ENCODE assay signal across 8 cellular contexts in genomic region chr2:230219419-230220331, GRCh38. TPM values are rescaled to one million over a fixed set of nuclear protein-coding genes. Genes with fewer than 3 reads are reported as not detected.
A peak's percentile ranks its signal among the peaks of the same experiment; 100 is the strongest.
DNase-seq lines count a peak whose midpoint lies in the region; TF ChIP-seq lines count a peak whose summit lies in the region.

Gene SP110 (minus strand): TSS chr2:230219984. CDS start chr2:230216927, 3,057 bp downstream.

- peaks cover 3% of the 10 kb centered on the region for H3K27me3 Mint-ChIP-seq in Caco-2 (ENCODE audit: insufficient read depth, unreplicated experiment)

- WGBS in adrenal gland, 4 donors, result 0 to 2% (median 1%) methylated on average over 19 of the region's 19 CpGs
- WGBS in prostate gland, result 1% methylated on average over 19 of the region's 19 CpGs

- TF ChIP-seq CTCF in Caco-2 (IDR thresholded peaks at IDR 0.05; ENCODE audit: insufficient read depth in 1 of 2, low read depth in 1 of 2, low read length in 1 of 2, severe bottlenecking in 1 of 2, unreplicated experiment in 1 of 2), result no peak
- TF ChIP-seq CTCF in GM20000 (IDR thresholded peaks at IDR 0.05; ENCODE audit: extremely low read depth, missing control alignments), result no peak
- peak in 1 of 6 experiments; percentile 6 for TF ChIP-seq CTCF in adrenal gland (IDR thresholded peaks at IDR 0.05)
- no peak for TF ChIP-seq CTCF in left ventricle myocardium inferior (IDR thresholded peaks at IDR 0.05; ENCODE audit: borderline replicate concordance)
- peak in 1 of 4 experiments; percentile 8 for TF ChIP-seq CTCF in prostate gland (IDR thresholded peaks at IDR 0.05)

- H3K27ac Mint-ChIP-seq in Caco-2 (ENCODE audit: unreplicated experiment), result peak within 1 kb of the TSS; percentile 85

- H3K9me3 ChIP-seq in Caco-2 (no peaks in the 10 kb centered on the region), adrenal gland (replicated peaks in 1 of 3) (no peaks in the 10 kb centered on the region), left ventricle myocardium inferior (replicated peaks) (no peaks in the 10 kb centered on the region), prostate gland (no peaks in the 10 kb centered on the region)

- no peaks in the 10 kb centered on the region for H3K9me3 Mint-ChIP-seq in Caco-2 (ENCODE audit: unreplicated experiment)

- H3K4me3 Mint-ChIP-seq in Caco-2 (ENCODE audit: unreplicated experiment), result peak within 1 kb of the TSS; percentile 97

- intact Hi-C loops in Caco-2 (cut with micrococcal nuclease; ENCODE audit: unreplicated experiment), result no loop called here
- intact Hi-C loops in adrenal gland (cut with DNase I), result loop anchor here in 1 of 2 donors (10.0 kb wide), 1 partner anchor 245 kb away; no protein-coding TSS in a partner anchor
- intact Hi-C loops in left ventricle myocardium inferior (cut with micrococcal nuclease), result no loop called here
- intact Hi-C loops in prostate gland (cut with DNase I), result no loop called here

- TF ChIP-seq POLR2A in adrenal gland (IDR thresholded peaks at IDR 0.05) (peak in 1 of 2 donors; percentile 39), prostate gland (IDR thresholded peaks at IDR 0.05) (peak; percentile 18)

- POLR2A ChIA-PET in Caco-2 (lab: Charles Lee), result no interaction called here

- H3K36me3 Mint-ChIP-seq in Caco-2 (ENCODE audit: insufficient read depth, unreplicated experiment), result no peaks in the 10 kb centered on the region

- no peaks in the 10 kb centered on the region for H3K4me1 Mint-ChIP-seq in Caco-2 (ENCODE audit: low read depth, unreplicated experiment)

- H3K4me1 ChIP-seq in Caco-2 (0 out of 2 replicates have a peak, but pooled peaks cover 3% of the 10 kb centered on the region), adrenal gland (replicated peaks in 1 of 2) (peaks cover 6 to 21% of the 10 kb centered on the region in 2 donors), left ventricle myocardium inferior (peaks cover 35% of the 10 kb centered on the region), prostate gland (replicated peaks) (peaks cover 2% of the 10 kb centered on the region)

- H3K27me3 ChIP-seq in Caco-2 (replicated peaks; ENCODE audit: control insufficient read depth, insufficient read depth, low read length), result no peaks in the 10 kb centered on the region
- no peaks in the 10 kb centered on the region for H3K27me3 ChIP-seq in adrenal gland
- H3K27me3 ChIP-seq in left ventricle myocardium inferior (ENCODE audit: low read depth), result no peaks in the 10 kb centered on the region
- no peaks in the 10 kb centered on the region for H3K27me3 ChIP-seq in prostate gland (replicated peaks; ENCODE audit: insufficient read depth)

- H3K27ac ChIP-seq in adrenal gland (peak within 1 kb of the TSS; percentile 57 to 88 (median 60)), left ventricle myocardium inferior (replicated peaks) (peak within 1 kb of the TSS; percentile 91), prostate gland (peak within 1 kb of the TSS; percentile 78 to 79)

- peak within 1 kb of the TSS; percentile 48 for H3K4me3 ChIP-seq in Caco-2 (ENCODE audit: low read depth, low read length)
- H3K4me3 ChIP-seq in adrenal gland, result peak within 1 kb of the TSS; percentile 10 to 93 (median 64)
- peak within 1 kb of the TSS; percentile 71 for H3K4me3 ChIP-seq in left ventricle myocardium inferior
- peak within 1 kb of the TSS; percentile 43 to 51 for H3K4me3 ChIP-seq in prostate gland

- CTCF ChIA-PET in Caco-2 (lab: Charles Lee), result no interaction called here

- no TSS peak for BruUV-seq in Caco-2 (replicated peaks; lab: Mats Ljungman, UMichigan)

- DNase-seq in Caco-2 (peak; percentile 43 to 63), GM20000 (ENCODE audit: low spot score) (peak; percentile 68), HT-29 (ENCODE audit: low spot score) (peak; percentile 83), SW480 (ENCODE audit: low spot score) (peak; percentile 45), adrenal gland (peak; percentile 81 to 90 (median 84)), left ventricle myocardium inferior (peak; percentile 65), prostate gland (ENCODE audit: low spot score) (peak; percentile 92), ureter (ENCODE audit: low spot score) (peak; percentile 90)

- H3K36me3 ChIP-seq in Caco-2 (ENCODE audit: control insufficient read depth, insufficient read depth, low read length) (no peaks in the 10 kb centered on the region), adrenal gland (replicated peaks in 1 of 2) (peaks cover 0 to 21% of the 10 kb centered on the region in 2 donors), left ventricle myocardium inferior (peaks cover 22% of the 10 kb centered on the region), prostate gland (no peaks in the 10 kb centered on the region)

RNA-seq across cellular contexts. Expression of gene SP110, which starts in this region (rescaled TPM):
- total RNA-seq in Caco-2 (2022) (0.75 and 0.84 TPM in 2 replicates), adrenal gland (10 to 100 TPM; 14.1 to 37.9 (median 16.8) TPM), left ventricle myocardium inferior (10.5 TPM), prostate gland (10 to 100 TPM; 26.5 to 39.3 TPM), ureter (26.1 TPM)
- 10.0 and 11.9 TPM in 2 replicates for total RNA-seq in HT-29 (2014; rRNA removed; shearing (Covaris generic))
- polyA plus RNA-seq in adrenal gland, result 10 to 100 TPM in 2 of 3 donors, 1 to 10 TPM in 1; 7.8 to 24.2 (median 16.2) TPM

Comparison
In these comparisons a context has a peak if more than half of its experiments do, and no peak if none do; other contexts are left out.
1. Peak in every context shown above with its lines: DNase-seq, H3K4me3 ChIP-seq and H3K27ac ChIP-seq.
2. Peak in DNase-seq and H3K4me3 ChIP-seq in Caco-2; RNA of the gene not detected or under 1 TPM.